In genomic region chr9:124880501-124880900, GRCh38 we compare ENCODE assay signal across 24 cellular contexts. TPM values are rescaled to one million over a fixed set of nuclear protein-coding genes. Genes with fewer than 3 reads are reported as not detected.
A peak's percentile ranks its signal among the peaks of the same experiment; 100 is the strongest.
DNase-seq lines count a peak whose midpoint lies in the region; ATAC-seq, FAIRE-seq and TF ChIP-seq lines count a peak whose summit lies in the region.
"Had no signal": no experiment of that assay in that cellular context is flagged by ENCODE, and none has a peak within 500 bp of the region (broad histone marks: within the 10 kb centered on the region; RNA-seq: fewer than 3 reads in every experiment).

No MANE protein-coding gene starts in this region.

- H3K27ac Mint-ChIP-seq in stimulated activated effector memory CD8-positive, alpha-beta T cell treated with anti-CD3 and anti-CD28 coated beads, Interleukin-12 subunit alpha, Interleukin-12 subunit beta, amount 100 ng/mL, for 72 hours: peak overlapping the region; percentile 63
- H3K27ac Mint-ChIP-seq: activated T-helper 2 cell treated with anti-CD3 and anti-CD28 coated beads, Interferon-gamma antibody, Interleukin-2, Interleukin-4, amounts not matched to agents 10 μg/mL and 5 μg/mL and 100 μg/mL, durations not matched to agents 14 hours and 24 hours and 36 hours had no signal

- peaks cover 13% of the 10 kb centered on the region for H3K4me1 Mint-ChIP-seq in stimulated activated effector memory CD8-positive, alpha-beta T cell treated with anti-CD3 and anti-CD28 coated beads, Interleukin-12 subunit alpha, Interleukin-12 subunit beta, amount 100 ng/mL, for 72 hours

- DNase-seq in GM19239 (ENCODE audit: insufficient read length, low spot score) (no peak), RWPE1 (ENCODE audit: low spot score) (no peak), body of pancreas (no peak)
- no peak for DNase-seq in stimulated activated effector memory CD8-positive, alpha-beta T cell treated with anti-CD3 and anti-CD28 coated beads, Interleukin-12 subunit alpha, Interleukin-12 subunit beta, amount 100 ng/mL, for 72 hours (ENCODE audit: low spot score in 2 of 2)
- no peak for DNase-seq in effector CD4-positive, alpha-beta T cell
- DNase-seq in activated CD4-positive, alpha-beta T cell treated with anti-CD3 and anti-CD28 coated beads, Interleukin-2, amount 50 U/mL, for 48 hours: no peak
- no peak for DNase-seq in activated CD4-positive, alpha-beta T cell treated with anti-CD3 and anti-CD28 coated beads, Interleukin-2, amount 50 U/mL, for 4 hours
- DNase-seq: activated CD4-positive, CD25-positive, alpha-beta regulatory T cell treated with anti-CD3 and anti-CD28 coated beads, Interleukin-2, amount 50 U/mL, for 72 hours; cortex of kidney; DMS79; foreskin melanocyte; GOT3; left lung; MG63; NCI-H1694; T-helper 9 cell had no signal

- peaks cover 29% of the 10 kb centered on the region for H3K4me1 ChIP-seq in iPS-18a (ENCODE audit: control insufficient read depth, low read depth, low read length)
- H3K4me1 ChIP-seq in body of pancreas: no peaks in the 10 kb centered on the region
- H3K4me1 ChIP-seq: left lung, right atrium auricular region had no signal

- no peak overlapping the region for H3K9ac ChIP-seq in iPS-18a (ENCODE audit: low read length)

- H3K36me3 Mint-ChIP-seq in stimulated activated effector memory CD8-positive, alpha-beta T cell treated with anti-CD3 and anti-CD28 coated beads, Interleukin-12 subunit alpha, Interleukin-12 subunit beta, amount 100 ng/mL, for 72 hours: peaks cover 93% of the 10 kb centered on the region

- no peaks in the 10 kb centered on the region for H3K9me3 Mint-ChIP-seq in stimulated activated effector memory CD8-positive, alpha-beta T cell treated with anti-CD3 and anti-CD28 coated beads, Interleukin-12 subunit alpha, Interleukin-12 subunit beta, amount 100 ng/mL, for 72 hours
- H3K9me3 Mint-ChIP-seq: activated T-helper 2 cell treated with anti-CD3 and anti-CD28 coated beads, Interferon-gamma antibody, Interleukin-2, Interleukin-4, amounts not matched to agents 10 μg/mL and 5 μg/mL and 100 μg/mL, durations not matched to agents 14 hours and 24 hours and 36 hours had no signal

- 68 to 75% methylated on average over 6 to 9 of the region's 9 CpGs for WGBS in body of pancreas, 2 donors

- H3K36me3 ChIP-seq in iPS-18a (ENCODE audit: control insufficient read depth, low read depth, low read length) (peaks cover 24% of the 10 kb centered on the region), body of pancreas (replicated peaks in 1 of 2; ENCODE audit: insufficient read depth in 1 of 2, low read depth in 2 of 2) (peaks cover 6 to 15% of the 10 kb centered on the region in 2 donors)

- no peaks in the 10 kb centered on the region for H3K27me3 ChIP-seq in iPS-18a (ENCODE audit: control insufficient read depth, insufficient read depth, low read length)
- no peaks in the 10 kb centered on the region for H3K27me3 ChIP-seq in body of pancreas
- H3K27me3 ChIP-seq: left lung, MG63, right atrium auricular region had no signal

- POLR2A ChIA-PET in RWPE1 (lab: Yijun Ruan, JAX; ENCODE audit: low non-redundant PET): no interaction called here

- H3K27ac ChIP-seq in RWPE1 (peak overlapping the region; percentile 45), iPS-18a (ENCODE audit: low read length) (no peak overlapping the region), body of pancreas (no peak overlapping the region)
- H3K27ac ChIP-seq: epithelial cell of prostate, left lung, right atrium auricular region, SK-N-MC had no signal

- no peak for TF ChIP-seq CTCF in RWPE1 (conservative IDR thresholded peaks at IDR 0.05; ENCODE audit: low read depth)
- TF ChIP-seq CTCF in body of pancreas (IDR thresholded peaks at IDR 0.05): no peak

- intact Hi-C loops in body of pancreas (cut with DNase I): no loop called here

- FAIRE-seq in GM19239 (lab: Jason Lieb, UNC): peak; percentile 31
- FAIRE-seq: GM18507, RCC 7860 had no signal

- no peak for TF ChIP-seq POLR2A in body of pancreas (IDR thresholded peaks at IDR 0.05)

- ATAC-seq in stimulated activated effector memory CD8-positive, alpha-beta T cell treated with anti-CD3 and anti-CD28 coated beads, Interleukin-12 subunit alpha, Interleukin-12 subunit beta, amount 100 ng/mL, for 72 hours: no peak
- ATAC-seq in body of pancreas: no peak
- ATAC-seq: left lung had no signal

- H3K4me3 Mint-ChIP-seq in stimulated activated effector memory CD8-positive, alpha-beta T cell treated with anti-CD3 and anti-CD28 coated beads, Interleukin-12 subunit alpha, Interleukin-12 subunit beta, amount 100 ng/mL, for 72 hours: no peak overlapping the region

- CTCF ChIA-PET in RWPE1 (lab: Yijun Ruan, JAX): interaction anchor here (0.6 to 1.0 kb wide), 3 partner anchors 14 to 105 kb away, joined by 3 read pairs; no protein-coding TSS in a partner anchor

- peak overlapping the region; percentile 38 for H3K4me3 ChIP-seq in iPS-18a (ENCODE audit: low read length)
- no peak overlapping the region for H3K4me3 ChIP-seq in body of pancreas
- H3K4me3 ChIP-seq: left lung, MG63, right atrium auricular region, SK-N-MC had no signal

- H3K9me3 ChIP-seq in iPS-18a (ENCODE audit: control insufficient read depth, low read depth, low read length) (no peaks in the 10 kb centered on the region), body of pancreas (no peaks in the 10 kb centered on the region)
- H3K9me3 ChIP-seq: left lung, MG63, right atrium auricular region had no signal

RNA-seq across cellular contexts. Expression of gene ARPC5L, which starts 18.6 kb away (rescaled TPM):
- 10 to 100 TPM; 14.5 to 21.8 TPM for total RNA-seq in body of pancreas

RNA-seq across cellular contexts. Expression of gene RPL35, which starts 18.7 kb away (rescaled TPM):
- 1,000 to 10,000 TPM; 1,031 to 1,035 TPM for total RNA-seq in body of pancreas

RNA-seq across cellular contexts. Expression of gene WDR38, which starts 27.2 kb away (rescaled TPM):
- under 1 TPM in 1 of 2 donors, not detected in 1; 0.78 TPM for total RNA-seq in body of pancreas
- total RNA-seq: activated T-helper 2 cell treated with anti-CD3 and anti-CD28 coated beads, Interferon-gamma antibody, Interleukin-2, Interleukin-4, amounts not matched to agents 10 μg/mL and 5 μg/mL and 100 μg/mL, durations not matched to agents 14 hours and 24 hours and 36 hours; mucosa of gallbladder; right atrium auricular region had no signal
